Comparison of ENCODE assay signal across 20 cellular contexts in genomic region chr3:184189421-184189820, GRCh38. TPM values are rescaled to one million over a fixed set of nuclear protein-coding genes. Genes with fewer than 3 reads are reported as not detected.
DNase-seq lines count a peak whose midpoint lies in the region; ATAC-seq and TF ChIP-seq lines count a peak whose summit lies in the region.
"Had no signal": no experiment of that assay in that cellular context is flagged by ENCODE, and none has a peak within 500 bp of the region (broad histone marks: within the 10 kb centered on the region; RNA-seq: fewer than 3 reads in every experiment).

No MANE protein-coding gene starts in this region.

- H3K9me3 Mint-ChIP-seq in CD4-positive, alpha-beta T cell = no peaks in the 10 kb centered on the region
- H3K9me3 Mint-ChIP-seq in IgD-negative memory B cell = no peaks in the 10 kb centered on the region
- H3K9me3 Mint-ChIP-seq: CD4-positive, CD25-positive, alpha-beta regulatory T cell; CD8-positive, alpha-beta memory T cell had no signal

- CTCF ChIA-PET in CD4-positive, alpha-beta T cell (lab: Charles Lee) = no interaction called here

- H3K4me3 Mint-ChIP-seq in CD4-positive, alpha-beta T cell = peak overlapping the region; percentile 99
- H3K4me3 Mint-ChIP-seq in IgD-negative memory B cell = peak overlapping the region in 3 of 4 donors; percentile 28 to 70 (median 32)
- H3K4me3 Mint-ChIP-seq: B cell had no signal

- peaks cover 97% of the 10 kb centered on the region for H3K36me3 Mint-ChIP-seq in CD4-positive, alpha-beta T cell (ENCODE audit: low read depth)
- peaks cover 3% of the 10 kb centered on the region for H3K36me3 Mint-ChIP-seq in IgD-negative memory B cell

- POLR2A ChIA-PET in CD4-positive, alpha-beta T cell (lab: Charles Lee) = no interaction called here

- no peak overlapping the region for H3K27ac Mint-ChIP-seq in CD4-positive, alpha-beta T cell
- H3K27ac Mint-ChIP-seq in IgD-negative memory B cell = peak overlapping the region in 1 of 3 donors; percentile 50
- H3K27ac Mint-ChIP-seq: B cell had no signal

- TF ChIP-seq CTCF in CD4-positive, alpha-beta T cell (IDR thresholded peaks at IDR 0.05) = no peak

- no peaks in the 10 kb centered on the region for H3K27me3 ChIP-seq in CD4-positive, alpha-beta T cell (ENCODE audit: control insufficient read depth, insufficient read depth, low read length)
- H3K27me3 ChIP-seq: BLaER1 had no signal

- no peak for ATAC-seq in CD4-positive, alpha-beta T cell (ENCODE audit: poor library complexity)
- ATAC-seq: GM12878 had no signal

- no peak for DNase-seq in CD4-positive, alpha-beta T cell
- DNase-seq in mesenteric fat pad (ENCODE audit: low spot score) (peak; percentile 87), NCI-H1092 treated with DMSO at 0.1 percent for 48 hours (lab: John Stamatoyannopoulos, UW) (no peak), HuH-7 (ENCODE audit: low spot score) (no peak)
- no peak for DNase-seq in activated effector memory CD4-positive, alpha-beta T cell treated with Interleukin-2 at 50 U/mL for 16 hours
- DNase-seq: CD4-positive, CD25-positive, alpha-beta regulatory T cell; CD8-positive, alpha-beta memory T cell; DMS 273 treated with DMSO at 0.1 percent for 48 hours; DMS79; EL; GDM1; GM23248; HCEC 1CT had no signal

- peaks cover 47% of the 10 kb centered on the region for H3K4me1 Mint-ChIP-seq in CD4-positive, alpha-beta T cell (ENCODE audit: low read depth)
- H3K4me1 Mint-ChIP-seq in IgD-negative memory B cell = peaks cover 8 to 28% (median 25%) of the 10 kb centered on the region in 3 donors

- intact Hi-C loops in CD4-positive, alpha-beta T cell (cut with DNase I, micrococcal nuclease) = loop anchor here (5.0 to 10.0 kb wide), 7 partner anchors 52 to 623 kb away; partner anchors contain the start of genes EIF2B5 (in 2 of the 2), ABCC5 (in 1 of the 2), ALG3 (in 1 of the 2) and CLCN2 (in 1 of the 2)

- no peaks in the 10 kb centered on the region for H3K27me3 Mint-ChIP-seq in CD4-positive, alpha-beta T cell
- no peaks in the 10 kb centered on the region for H3K27me3 Mint-ChIP-seq in IgD-negative memory B cell
- H3K27me3 Mint-ChIP-seq: B cell; CD4-positive, CD25-positive, alpha-beta regulatory T cell; CD8-positive, alpha-beta memory T cell had no signal

- H3K9me3 ChIP-seq in CD4-positive, alpha-beta T cell (ENCODE audit: control insufficient read depth, low read length) = no peaks in the 10 kb centered on the region
- H3K9me3 ChIP-seq: BLaER1 had no signal

- no peak overlapping the region for H3K27ac ChIP-seq in CD4-positive, alpha-beta T cell (ENCODE audit: low read depth, low read length)
- H3K27ac ChIP-seq: BLaER1, C4-2B, GM23248 had no signal

RNA-seq across cellular contexts. Expression of gene ABCF3, which starts 3.4 kb away (rescaled TPM):
- 100 to 1,000 TPM; 163 to 166 TPM for total RNA-seq in CD4-positive, alpha-beta T cell
- polyA plus RNA-seq in IgD-negative memory B cell = 49.1 TPM
- 81.1 TPM for total RNA-seq in mesenteric fat pad

RNA-seq across cellular contexts. Expression of gene AP2M1, which starts 14.8 kb away (rescaled TPM):
- total RNA-seq in CD4-positive, alpha-beta T cell = 100 to 1,000 TPM; 123 to 136 TPM
- polyA plus RNA-seq in IgD-negative memory B cell = 249 TPM
- total RNA-seq in mesenteric fat pad = 389 TPM

RNA-seq across cellular contexts. Expression of gene DVL3, which starts 34.2 kb away (rescaled TPM):
- total RNA-seq in CD4-positive, alpha-beta T cell = 10 to 100 TPM; 30.0 to 31.7 TPM
- polyA plus RNA-seq in IgD-negative memory B cell = 6.4 TPM
- 68.1 TPM for total RNA-seq in mesenteric fat pad

RNA-seq across cellular contexts. Expression of gene VWA5B2, which starts 40.0 kb away (rescaled TPM):
- total RNA-seq in CD4-positive, alpha-beta T cell = not detected
- 0.20 TPM for polyA plus RNA-seq in IgD-negative memory B cell
- not detected for total RNA-seq in mesenteric fat pad
- total RNA-seq: CD4-positive, CD25-positive, alpha-beta regulatory T cell; GM12878; GM23248; H7 had no signal
- polyA plus RNA-seq: AG04450; CD8-positive, alpha-beta memory T cell; GM23248 had no signal

RNA-seq across cellular contexts. Expression of gene EIF2B5, which starts 54.3 kb away (rescaled TPM):
- 10 to 100 TPM; 53.6 TPM for total RNA-seq in CD4-positive, alpha-beta T cell
- 44.5 TPM for polyA plus RNA-seq in IgD-negative memory B cell
- 38.9 TPM for total RNA-seq in mesenteric fat pad
